In the genomic region with DNA sequence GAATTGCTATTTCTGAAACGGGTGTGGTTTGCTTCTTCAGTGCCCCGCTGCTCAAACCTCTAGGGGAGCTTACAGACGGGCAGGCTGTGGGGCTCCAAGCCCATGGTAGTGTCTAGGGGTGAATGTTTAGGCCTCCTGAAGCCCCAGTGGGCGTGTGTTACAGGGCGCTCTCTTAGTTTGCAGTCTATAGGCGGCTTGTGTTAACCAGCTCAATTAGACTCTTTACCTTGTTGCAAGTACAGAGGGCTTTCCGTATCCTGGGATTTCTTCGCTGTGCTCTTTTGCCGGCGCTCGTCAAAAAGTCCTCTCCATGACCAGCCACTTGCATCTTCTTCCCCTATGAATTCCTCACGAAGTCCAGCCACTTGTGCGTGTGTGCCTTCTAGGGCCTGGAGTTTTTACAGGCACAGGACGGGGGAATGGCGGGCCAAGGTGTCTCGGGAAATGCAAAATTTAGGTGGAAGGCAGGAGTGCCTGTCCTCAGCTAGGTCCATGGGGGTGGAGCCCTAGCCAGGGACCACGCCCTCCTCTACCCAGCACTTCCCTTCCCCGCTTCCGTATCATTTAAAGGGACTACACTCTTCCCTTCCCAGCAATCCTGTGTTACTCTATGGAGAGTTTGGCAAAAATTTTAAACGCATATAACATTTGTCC, we compare ENCODE assay signal across 2 cellular contexts.
A peak's percentile ranks its signal among the peaks of the same experiment; 100 is the strongest.
TF ChIP-seq lines count a peak whose summit lies in the region.

No MANE protein-coding gene starts in this region.

TF ChIP-seq in liver, 16 proteins besides CTCF, POLR2A, EP300 and RAD21:
- TF ChIP-seq, protein P1, sequence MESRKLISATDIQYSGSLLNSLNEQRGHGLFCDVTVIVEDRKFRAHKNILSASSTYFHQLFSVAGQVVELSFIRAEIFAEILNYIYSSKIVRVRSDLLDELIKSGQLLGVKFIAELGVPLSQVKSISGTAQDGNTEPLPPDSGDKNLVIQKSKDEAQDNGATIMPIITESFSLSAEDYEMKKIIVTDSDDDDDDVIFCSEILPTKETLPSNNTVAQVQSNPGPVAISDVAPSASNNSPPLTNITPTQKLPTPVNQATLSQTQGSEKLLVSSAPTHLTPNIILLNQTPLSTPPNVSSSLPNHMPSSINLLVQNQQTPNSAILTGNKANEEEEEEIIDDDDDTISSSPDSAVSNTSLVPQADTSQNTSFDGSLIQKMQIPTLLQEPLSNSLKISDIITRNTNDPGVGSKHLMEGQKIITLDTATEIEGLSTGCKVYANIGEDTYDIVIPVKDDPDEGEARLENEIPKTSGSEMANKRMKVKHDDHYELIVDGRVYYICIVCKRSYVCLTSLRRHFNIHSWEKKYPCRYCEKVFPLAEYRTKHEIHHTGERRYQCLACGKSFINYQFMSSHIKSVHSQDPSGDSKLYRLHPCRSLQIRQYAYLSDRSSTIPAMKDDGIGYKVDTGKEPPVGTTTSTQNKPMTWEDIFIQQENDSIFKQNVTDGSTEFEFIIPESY (IDR thresholded peaks at IDR 0.05): no peak
- TF ChIP-seq GABPA (IDR thresholded peaks at IDR 0.05 in 1 of 2, conservative IDR thresholded peaks at IDR 0.05 in 1 of 2): peak in 1 of 2 donors; percentile 41
- TF ChIP-seq YY1 (IDR thresholded peaks at IDR 0.05): peak; percentile 24

TF ChIP-seq in HepG2, 621 proteins besides CTCF, POLR2A, EP300 and RAD21 (continued from another document):
- TF ChIP-seq, protein P2, sequence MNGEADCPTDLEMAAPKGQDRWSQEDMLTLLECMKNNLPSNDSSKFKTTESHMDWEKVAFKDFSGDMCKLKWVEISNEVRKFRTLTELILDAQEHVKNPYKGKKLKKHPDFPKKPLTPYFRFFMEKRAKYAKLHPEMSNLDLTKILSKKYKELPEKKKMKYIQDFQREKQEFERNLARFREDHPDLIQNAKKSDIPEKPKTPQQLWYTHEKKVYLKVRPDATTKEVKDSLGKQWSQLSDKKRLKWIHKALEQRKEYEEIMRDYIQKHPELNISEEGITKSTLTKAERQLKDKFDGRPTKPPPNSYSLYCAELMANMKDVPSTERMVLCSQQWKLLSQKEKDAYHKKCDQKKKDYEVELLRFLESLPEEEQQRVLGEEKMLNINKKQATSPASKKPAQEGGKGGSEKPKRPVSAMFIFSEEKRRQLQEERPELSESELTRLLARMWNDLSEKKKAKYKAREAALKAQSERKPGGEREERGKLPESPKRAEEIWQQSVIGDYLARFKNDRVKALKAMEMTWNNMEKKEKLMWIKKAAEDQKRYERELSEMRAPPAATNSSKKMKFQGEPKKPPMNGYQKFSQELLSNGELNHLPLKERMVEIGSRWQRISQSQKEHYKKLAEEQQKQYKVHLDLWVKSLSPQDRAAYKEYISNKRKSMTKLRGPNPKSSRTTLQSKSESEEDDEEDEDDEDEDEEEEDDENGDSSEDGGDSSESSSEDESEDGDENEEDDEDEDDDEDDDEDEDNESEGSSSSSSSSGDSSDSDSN (CRISPR knock-in tag; IDR thresholded peaks at IDR 0.05): no peak
- no peak for TF ChIP-seq KDM1A (CRISPR knock-in tag; IDR thresholded peaks at IDR 0.05)
TF ChIP-seq in HepG2: peak in this region for 0.
